Comparison of ENCODE assay signal across 6 cellular contexts in genomic region chr7:103195364-103195763, GRCh38. TPM values are rescaled to one million over a fixed set of nuclear protein-coding genes. Genes with fewer than 3 reads are reported as not detected.
DNase-seq lines count a peak whose midpoint lies in the region; ATAC-seq, FAIRE-seq and TF ChIP-seq lines count a peak whose summit lies in the region.
"Not testable (repeated sequence)": the region's sequence is repeated elsewhere in the genome, so short reads cannot be mapped to it uniquely, and the experiment has no call there.

No MANE protein-coding gene starts in this region.

- peak; percentile 34 for DNase-seq in NCI-H1048 (lab: John Stamatoyannopoulos, UW)
- peak; percentile 1 for DNase-seq in adipocyte (ENCODE audit: low read depth)
- peak; percentile 18 for DNase-seq in choroid plexus epithelial cell (ENCODE audit: low read depth)
- DNase-seq in fibroblast of the aortic adventitia (ENCODE audit: low read depth), result peak; percentile 49
- peak; percentile 78 for DNase-seq in kidney tubule cell (ENCODE audit: low spot score)
- DNase-seq in pancreas, result not testable (repeated sequence)

- H3K9me3 ChIP-seq in adipocyte (ENCODE audit: control insufficient read depth, low read length); pancreas: not testable (repeated sequence)

- not testable (repeated sequence) for H3K4me1 ChIP-seq in adipocyte (ENCODE audit: control insufficient read depth, insufficient read depth, low read length); pancreas

- not testable (repeated sequence) for TF ChIP-seq CTCF in choroid plexus epithelial cell (conservative IDR thresholded peaks at IDR 0.05; ENCODE audit: low read depth, low read length); fibroblast of the aortic adventitia (IDR thresholded peaks at IDR 0.05; ENCODE audit: insufficient read depth, low read length); pancreas (IDR thresholded peaks at IDR 0.05)

- not testable (repeated sequence) for H3K27me3 ChIP-seq in adipocyte (replicated peaks; ENCODE audit: control insufficient read depth, insufficient read depth, low read length); pancreas

- not testable (repeated sequence) for H3K4me3 ChIP-seq in adipocyte (ENCODE audit: low read length); choroid plexus epithelial cell (ENCODE audit: low read depth, low read length); fibroblast of the aortic adventitia (ENCODE audit: low read depth, low read length); pancreas

- H3K27ac ChIP-seq in pancreas, result not testable (repeated sequence)

- H3K9ac ChIP-seq in adipocyte (ENCODE audit: low read length), result not testable (repeated sequence)

- ATAC-seq in pancreas, result peak; percentile 24 to 84 (median 44)

- intact Hi-C loops in pancreas (cut with DNase I), result not testable (repeated sequence)

- not testable (repeated sequence) for FAIRE-seq in pancreas (lab: Jason Lieb, UNC)

- H3K36me3 ChIP-seq in adipocyte (ENCODE audit: control insufficient read depth, insufficient read depth, low read length, severe bottlenecking); pancreas: not testable (repeated sequence)

- WGBS in pancreas, 2 donors, result 12 to 15% methylated on average over 4 of the region's 4 CpGs

RNA-seq across cellular contexts. Expression of gene NAPEPLD, which starts 46.5 kb away (rescaled TPM):
- total RNA-seq in fibroblast of the aortic adventitia (ENCODE audit: low replicate concordance) (33.9 and 39.3 TPM in 2 replicates), pancreas (10 to 100 TPM in 1 of 6 donors, 1 to 10 TPM in 5; 4.6 to 12.4 (median 5.5) TPM)
- 1 to 10 TPM; 3.1 to 5.0 TPM for polyA plus RNA-seq in pancreas
